8 cellular contexts compared by ENCODE assay signal in genomic region chr9:35646583-35647265, GRCh38. TPM values are rescaled to one million over a fixed set of nuclear protein-coding genes. Genes with fewer than 3 reads are reported as not detected.
A peak's percentile ranks its signal among the peaks of the same experiment; 100 is the strongest.
DNase-seq lines count a peak whose midpoint lies in the region; ATAC-seq and TF ChIP-seq lines count a peak whose summit lies in the region.

No MANE protein-coding gene starts in this region.

- peak; percentile 85 for ATAC-seq in activated T-helper 17 cell treated with anti-CD3 and anti-CD28 coated beads, Interleukin-2, amount 50 U/mL, for 72 hours (replicated peaks)
- ATAC-seq in stimulated activated naive CD8-positive, alpha-beta T cell treated with anti-CD3 and anti-CD28 coated beads, Interleukin-15, Interleukin-2, amounts not matched to agents 100 U/mL and 50 U/mL, for 24 hours, result peak; percentile 88

- H3K4me1 Mint-ChIP-seq in activated T-helper 17 cell treated with anti-CD3 and anti-CD28 coated beads, Interleukin-2, amount 50 U/mL, for 72 hours, result peaks cover 28% of the 10 kb centered on the region
- H3K4me1 Mint-ChIP-seq in nephron, result peaks cover 26% of the 10 kb centered on the region

- no peaks in the 10 kb centered on the region for H3K9me3 Mint-ChIP-seq in activated T-helper 17 cell treated with anti-CD3 and anti-CD28 coated beads, Interleukin-2, amount 50 U/mL, for 72 hours
- no peaks in the 10 kb centered on the region for H3K9me3 Mint-ChIP-seq in nephron

- peak; percentile 92 to 94 (median 93) for TF ChIP-seq CTCF in nephron (IDR thresholded peaks at IDR 0.05; ENCODE audit: unreplicated experiment in 3 of 3)

- H3K4me3 Mint-ChIP-seq in activated T-helper 17 cell treated with anti-CD3 and anti-CD28 coated beads, Interleukin-2, amount 50 U/mL, for 72 hours, result peak overlapping the region; percentile 90
- H3K4me3 Mint-ChIP-seq in nephron, result peak overlapping the region; percentile 94 to 95 (median 94)

- peak overlapping the region; percentile 94 for H3K27ac Mint-ChIP-seq in activated T-helper 17 cell treated with anti-CD3 and anti-CD28 coated beads, Interleukin-2, amount 50 U/mL, for 72 hours
- peak overlapping the region; percentile 95 to 99 (median 99) for H3K27ac Mint-ChIP-seq in nephron

- peaks cover 51% of the 10 kb centered on the region for H3K36me3 Mint-ChIP-seq in activated T-helper 17 cell treated with anti-CD3 and anti-CD28 coated beads, Interleukin-2, amount 50 U/mL, for 72 hours (ENCODE audit: low read depth)
- peaks cover under 1% of the 10 kb centered on the region for H3K36me3 Mint-ChIP-seq in nephron (ENCODE audit: low read depth)

- DNase-seq in ELR (ENCODE audit: low read depth) (peak; percentile 92), GOT3 (lab: John Stamatoyannopoulos, UW) (peak; percentile 25), Kasumi-1 (lab: John Stamatoyannopoulos, UW) (peak; percentile 81), RKO (ENCODE audit: low spot score) (peak; percentile 92), fibroblast of peridontal ligament (ENCODE audit: extremely low read depth) (peak; percentile 83)
- peak; percentile 94 for DNase-seq in stimulated activated naive CD8-positive, alpha-beta T cell treated with anti-CD3 and anti-CD28 coated beads, Interleukin-15, Interleukin-2, amounts not matched to agents 100 U/mL and 50 U/mL, for 24 hours

- H3K27me3 Mint-ChIP-seq in activated T-helper 17 cell treated with anti-CD3 and anti-CD28 coated beads, Interleukin-2, amount 50 U/mL, for 72 hours, result no peaks in the 10 kb centered on the region
- peaks cover under 1% of the 10 kb centered on the region for H3K27me3 Mint-ChIP-seq in nephron (ENCODE audit: low read depth)

RNA-seq across cellular contexts. Expression of gene SIT1, which starts 4.0 kb away (rescaled TPM):
- 100 to 1,000 TPM in 1 of 2 donors, 10 to 100 TPM in 1; 97.0 to 135 TPM for total RNA-seq in activated T-helper 17 cell treated with anti-CD3 and anti-CD28 coated beads, Interleukin-2, amount 50 U/mL, for 72 hours

RNA-seq across cellular contexts. Expression of gene RMRP, which starts 11.1 kb away (rescaled TPM):
- over 10,000 TPM in 1 of 2 donors, 1,000 to 10,000 TPM in 1; 5,785 to 10,768 TPM for total RNA-seq in activated T-helper 17 cell treated with anti-CD3 and anti-CD28 coated beads, Interleukin-2, amount 50 U/mL, for 72 hours

RNA-seq across cellular contexts. Expression of gene CCDC107, which starts 11.4 kb away (rescaled TPM):
- 10 to 100 TPM; 17.5 to 19.8 TPM for total RNA-seq in activated T-helper 17 cell treated with anti-CD3 and anti-CD28 coated beads, Interleukin-2, amount 50 U/mL, for 72 hours

RNA-seq across cellular contexts. Expression of gene ARHGEF39, which starts 18.3 kb away (rescaled TPM):
- 10 to 100 TPM in 1 of 2 donors, 1 to 10 TPM in 1; 9.4 to 16.1 TPM for total RNA-seq in activated T-helper 17 cell treated with anti-CD3 and anti-CD28 coated beads, Interleukin-2, amount 50 U/mL, for 72 hours

RNA-seq across cellular contexts. Expression of gene CA9, which starts 27.0 kb away (rescaled TPM):
- total RNA-seq in activated T-helper 17 cell treated with anti-CD3 and anti-CD28 coated beads, Interleukin-2, amount 50 U/mL, for 72 hours, result 10 to 100 TPM in 1 of 2 donors, under 1 TPM in 1; 0.89 to 31.7 TPM

Comparison
In these comparisons a context has a peak if more than half of its experiments do, and no peak if none do; other contexts are left out.
1. Peak in every context shown above with its lines: DNase-seq and ATAC-seq.
2. DNase-seq: peak in every context shown above with its lines; median percentile 94 in stimulated activated naive CD8-positive, alpha-beta T cell treated with anti-CD3 and anti-CD28 coated beads, Interleukin-15, Interleukin-2, amounts not matched to agents 100 U/mL and 50 U/mL, for 24 hours; 92 in ELR; 92 in RKO; 83 in fibroblast of peridontal ligament; 81 in Kasumi-1; 25 in GOT3.